25 cellular contexts compared by ENCODE assay signal in genomic region chr2:240410808-240411207, GRCh38.
"Had no signal": no experiment of that assay in that cellular context is flagged by ENCODE, and none has a peak within 500 bp of the region (broad histone marks: within the 10 kb centered on the region; RNA-seq: fewer than 3 reads in every experiment).

No MANE protein-coding gene starts in this region.

- H3K4me1 Mint-ChIP-seq: activated CD4-positive, alpha-beta T cell treated with anti-CD3 and anti-CD28 coated beads, Interleukin-2, amount 10 ng/mL, durations not matched to agents 7 days and 5 days; activated CD8-positive, alpha-beta memory T cell treated with anti-CD3 and anti-CD28 coated beads, Interleukin-2, amount 10 ng/mL, durations not matched to agents 7 days and 5 days; naive thymus-derived CD4-positive, alpha-beta T cell; stimulated activated effector memory CD8-positive, alpha-beta T cell treated with anti-CD3 and anti-CD28 coated beads, Interleukin-12 subunit alpha, Interleukin-12 subunit beta, amount 100 ng/mL, for 72 hours; T-cell had no signal

- H3K36me3 Mint-ChIP-seq: activated CD8-positive, alpha-beta memory T cell treated with anti-CD3 and anti-CD28 coated beads, Interleukin-2, amount 10 ng/mL, durations not matched to agents 7 days and 5 days; activated naive CD4-positive, alpha-beta T cell treated with anti-CD3 and anti-CD28 coated beads, Interleukin-2, amount 50 U/mL, for 72 hours; naive thymus-derived CD4-positive, alpha-beta T cell; stimulated activated effector memory CD8-positive, alpha-beta T cell treated with anti-CD3 and anti-CD28 coated beads, Interleukin-12 subunit alpha, Interleukin-12 subunit beta, amount 100 ng/mL, for 72 hours; T-cell had no signal

- ATAC-seq: activated CD4-positive, CD25-positive, alpha-beta regulatory T cell treated with anti-CD3 and anti-CD28 coated beads, Interleukin-2, amount 50 U/mL, for 24 hours; activated CD8-positive, alpha-beta memory T cell treated with anti-CD3 and anti-CD28 coated beads, Interleukin-2, amount 10 ng/mL, durations not matched to agents 7 days and 5 days; activated CD8-positive, alpha-beta T cell treated with anti-CD3 and anti-CD28 coated beads for 36 hours; activated naive CD4-positive, alpha-beta T cell treated with anti-CD3 and anti-CD28 coated beads, Interleukin-2, amount 50 U/mL, for 72 hours; effector memory CD8-positive, alpha-beta T cell; left cardiac atrium; naive thymus-derived CD4-positive, alpha-beta T cell; pancreas; sciatic nerve; stimulated activated effector memory CD8-positive, alpha-beta T cell treated with anti-CD3 and anti-CD28 coated beads, Interleukin-12 subunit alpha, Interleukin-12 subunit beta, amount 100 ng/mL, for 72 hours; T-cell had no signal

- H3K4me3 Mint-ChIP-seq: activated CD4-positive, alpha-beta T cell treated with anti-CD3 and anti-CD28 coated beads, Interleukin-2, amount 10 ng/mL, durations not matched to agents 7 days and 5 days; activated CD8-positive, alpha-beta memory T cell treated with anti-CD3 and anti-CD28 coated beads, Interleukin-2, amount 10 ng/mL, durations not matched to agents 7 days and 5 days; activated CD8-positive, alpha-beta T cell treated with anti-CD3 and anti-CD28 coated beads for 36 hours; activated T-helper 1 cell treated with anti-CD3 and anti-CD28 coated beads, Interleukin-12 subunit alpha, Interleukin-12 subunit beta, Interleukin-2, Interleukin-4 antibody, amounts not matched to agents 30 ng/mL and 10 ng/mL and 1 ng/mL, durations not matched to agents 14 hours and 24 hours and 36 hours; effector memory CD8-positive, alpha-beta T cell; naive thymus-derived CD4-positive, alpha-beta T cell; stimulated activated effector memory CD8-positive, alpha-beta T cell treated with anti-CD3 and anti-CD28 coated beads, Interleukin-12 subunit alpha, Interleukin-12 subunit beta, amount 100 ng/mL, for 72 hours; T-cell; T-helper 2 cell treated with Interferon-gamma antibody and Interleukin-4, amounts not matched to agents 5 μg/mL and 100 μg/mL, for 36 hours had no signal

- H3K9me3 Mint-ChIP-seq: activated CD4-positive, alpha-beta T cell treated with anti-CD3 and anti-CD28 coated beads, Interleukin-2, amount 10 ng/mL, durations not matched to agents 7 days and 5 days; activated CD8-positive, alpha-beta T cell treated with anti-CD3 and anti-CD28 coated beads for 36 hours; activated naive CD4-positive, alpha-beta T cell treated with anti-CD3 and anti-CD28 coated beads, Interleukin-2, amount 50 U/mL, for 72 hours; activated T-helper 1 cell treated with anti-CD3 and anti-CD28 coated beads, Interleukin-12 subunit alpha, Interleukin-12 subunit beta, Interleukin-2, Interleukin-4 antibody, amounts not matched to agents 30 ng/mL and 10 ng/mL and 1 ng/mL, durations not matched to agents 14 hours and 24 hours and 36 hours; effector memory CD8-positive, alpha-beta T cell; naive thymus-derived CD4-positive, alpha-beta T cell; stimulated activated effector memory CD8-positive, alpha-beta T cell treated with anti-CD3 and anti-CD28 coated beads, Interleukin-12 subunit alpha, Interleukin-12 subunit beta, amount 100 ng/mL, for 72 hours; T-cell; T-helper 2 cell treated with Interferon-gamma antibody and Interleukin-4, amounts not matched to agents 5 μg/mL and 100 μg/mL, for 36 hours had no signal

- H3K4me3 ChIP-seq: adrenal gland, esophagus muscularis mucosa, lung, pancreas had no signal

- H3K27ac ChIP-seq: adrenal gland, esophagus muscularis mucosa, pancreas, VCaP had no signal

- H3K27ac Mint-ChIP-seq: activated CD4-positive, alpha-beta T cell treated with anti-CD3 and anti-CD28 coated beads, Interleukin-2, amount 10 ng/mL, durations not matched to agents 7 days and 5 days; activated CD8-positive, alpha-beta memory T cell treated with anti-CD3 and anti-CD28 coated beads, Interleukin-2, amount 10 ng/mL, durations not matched to agents 7 days and 5 days; activated CD8-positive, alpha-beta T cell treated with anti-CD3 and anti-CD28 coated beads for 36 hours; activated T-helper 1 cell treated with anti-CD3 and anti-CD28 coated beads, Interleukin-12 subunit alpha, Interleukin-12 subunit beta, Interleukin-2, Interleukin-4 antibody, amounts not matched to agents 30 ng/mL and 10 ng/mL and 1 ng/mL, durations not matched to agents 14 hours and 24 hours and 36 hours; effector memory CD8-positive, alpha-beta T cell; naive thymus-derived CD4-positive, alpha-beta T cell; T-cell; T-helper 2 cell treated with Interferon-gamma antibody and Interleukin-4, amounts not matched to agents 5 μg/mL and 100 μg/mL, for 36 hours had no signal

- DNase-seq: activated CD4-positive, alpha-beta T cell treated with anti-CD3 and anti-CD28 coated beads, Interleukin-2, amount 10 ng/mL, durations not matched to agents 7 days and 5 days; activated CD8-positive, alpha-beta memory T cell treated with anti-CD3 and anti-CD28 coated beads, Interleukin-2, amount 10 ng/mL, durations not matched to agents 7 days and 5 days; activated CD8-positive, alpha-beta T cell treated with anti-CD3 and anti-CD28 coated beads for 36 hours; activated gamma-delta T cell; activated T-cell treated with anti-CD3 and anti-CD28 coated beads for 4 hours; central memory CD4-positive, alpha-beta T cell; effector memory CD8-positive, alpha-beta T cell; glutamatergic neuron; hypothalamus; naive thymus-derived CD4-positive, alpha-beta T cell; small intestine; stimulated activated CD4-positive, alpha-beta T cell treated with anti-CD3 and anti-CD28 coated beads, Interleukin-2, amount 100 ng/mL, for 24 hours had no signal
